ENCODE assay signal across 11 cellular contexts in the genomic region with DNA sequence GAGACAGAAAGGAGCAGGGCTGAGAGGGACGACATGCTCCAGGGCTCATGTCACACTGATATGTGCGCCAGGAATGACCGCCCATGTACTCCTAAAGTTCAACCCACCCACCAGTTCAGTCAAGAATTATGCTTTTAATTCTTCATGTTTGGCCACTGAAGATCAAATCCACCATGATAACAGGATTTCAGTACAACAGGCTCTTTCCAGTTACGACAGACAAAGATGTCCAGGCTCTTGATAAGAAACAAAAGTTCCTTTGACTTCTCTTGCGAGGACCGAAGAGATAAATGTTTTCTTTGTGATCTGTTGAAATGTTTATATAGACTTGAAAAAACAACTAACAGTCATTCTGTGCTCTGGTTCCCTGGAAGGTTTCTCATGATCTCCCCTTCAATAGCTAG.
DNase-seq lines count a peak whose midpoint lies in the region; ATAC-seq and TF ChIP-seq lines count a peak whose summit lies in the region.
"Had no signal": no experiment of that assay in that cellular context is flagged by ENCODE, and none has a peak within 500 bp of the region (broad histone marks: within the 10 kb centered on the region; RNA-seq: fewer than 3 reads in every experiment).

No MANE protein-coding gene starts in this region.

- H3K4me3 ChIP-seq in heart left ventricle, result no peak overlapping the region
- H3K4me3 ChIP-seq in neutrophil (ENCODE audit: low read depth in 1 of 2, low read length in 1 of 2), result no peak overlapping the region
- H3K4me3 ChIP-seq in upper lobe of right lung, result no peak overlapping the region

- intact Hi-C loops in heart left ventricle (cut with DNase I), result loop anchor here in 2 of 10 donors (5.0 kb wide), 1 partner anchor 142 kb away; a partner anchor contains a TSS
- intact Hi-C loops in upper lobe of right lung (cut with DNase I), result no loop called here

- DNase-seq in amniotic epithelial cell (ENCODE audit: low read depth) (peak; percentile 63), heart left ventricle (peak in 3 of 5 donors; percentile 37 to 54 (median 45)), upper lobe of right lung (no peak), cerebellar cortex (ENCODE audit: low spot score) (no peak), NOMO-1 treated with dmso at 0.1 percent for 144 hours (lab: John Stamatoyannopoulos, UW; ENCODE audit: unreplicated experiment) (no peak), SHP77 (lab: John Stamatoyannopoulos, UW) (no peak)
- DNase-seq: Caco-2; NCI-H1105; stimulated activated naive CD4-positive, alpha-beta T cell had no signal

- 59 to 68% (median 64%) methylated on average over 6 of the region's 6 CpGs for WGBS in heart left ventricle, 4 donors

- no peaks in the 10 kb centered on the region for H3K9me3 ChIP-seq in heart left ventricle
- H3K9me3 ChIP-seq in neutrophil, result no peaks in the 10 kb centered on the region
- H3K9me3 ChIP-seq in upper lobe of right lung, result no peaks in the 10 kb centered on the region
- H3K9me3 ChIP-seq: Caco-2 had no signal

- H3K27me3 ChIP-seq in heart left ventricle (no peaks in the 10 kb centered on the region), neutrophil (no peaks in the 10 kb centered on the region), upper lobe of right lung (no peaks in the 10 kb centered on the region)

- no peak for TF ChIP-seq CTCF in heart left ventricle (IDR thresholded peaks at IDR 0.05)
- TF ChIP-seq CTCF in neutrophil (IDR thresholded peaks at IDR 0.05), result no peak
- TF ChIP-seq CTCF in upper lobe of right lung (IDR thresholded peaks at IDR 0.05), result no peak

- H3K4me1 ChIP-seq in heart left ventricle (peaks cover 0 to 79% (median 20%) of the 10 kb centered on the region in 12 donors), neutrophil (ENCODE audit: control insufficient read depth in 1 of 2, insufficient read depth in 1 of 2, low read depth in 1 of 2, low read length in 1 of 2) (peaks cover 70 to 80% of the 10 kb centered on the region in 2 experiments), upper lobe of right lung (no peaks in the 10 kb centered on the region)
- H3K4me1 ChIP-seq: Caco-2 had no signal

- peak overlapping the region in 10 of 12 donors; percentile 24 to 61 (median 38) for H3K27ac ChIP-seq in heart left ventricle
- peak overlapping the region; percentile 70 for H3K27ac ChIP-seq in neutrophil
- H3K27ac ChIP-seq in upper lobe of right lung, result peak overlapping the region; percentile 42
- H3K27ac ChIP-seq: VCaP had no signal

- H3K36me3 ChIP-seq in heart left ventricle (no peaks in the 10 kb centered on the region), neutrophil (no peaks in the 10 kb centered on the region), upper lobe of right lung (no peaks in the 10 kb centered on the region)

- peak; percentile 44 to 79 (median 73) for ATAC-seq in heart left ventricle
- no peak for ATAC-seq in upper lobe of right lung

- TF ChIP-seq POLR2A in heart left ventricle (IDR thresholded peaks at IDR 0.05), result no peak

Comparison
In these comparisons a context has a peak if more than half of its experiments do, and no peak if none do; other contexts are left out.
1. DNase-seq: peak in amniotic epithelial cell (single experiment) and heart left ventricle (3 of 5); none in upper lobe of right lung (single experiment), cerebellar cortex (single experiment), NOMO-1 treated with dmso at 0.1 percent for 144 hours (single experiment) and SHP77 (0 of 2).
2. Peak in every context shown above with its lines, with median percentiles within 50 percentile points of each other: H3K27ac ChIP-seq.